ENCODE assay signal across 18 cellular contexts in genomic region chr10:132194726-132195125, GRCh38. TPM values are rescaled to one million over a fixed set of nuclear protein-coding genes. Genes with fewer than 3 reads are reported as not detected.
A peak's percentile ranks its signal among the peaks of the same experiment; 100 is the strongest.
DNase-seq lines count a peak whose midpoint lies in the region; ATAC-seq and TF ChIP-seq lines count a peak whose summit lies in the region.
"Had no signal": no experiment of that assay in that cellular context is flagged by ENCODE, and none has a peak within 500 bp of the region (broad histone marks: within the 10 kb centered on the region; RNA-seq: fewer than 3 reads in every experiment).

No MANE protein-coding gene starts in this region.

- H3K4me3 ChIP-seq in right cardiac atrium (ENCODE audit: low read length) (no peak overlapping the region), osteoblast (ENCODE audit: insufficient read depth, low read length) (no peak overlapping the region)
- H3K4me3 ChIP-seq: GM23248 had no signal

- ATAC-seq in right cardiac atrium (no peak), left cardiac atrium (no peak), GM19463 (IDR thresholded peaks at IDR 0.05; ENCODE audit: unreplicated experiment) (no peak)
- no peak for ATAC-seq in stimulated activated naive B cell treated with anti-CD40 and anti-IgM and Interleukin-4, amounts not matched to agents 10 μg/mL and 1 μg/mL and 100 μg/mL, for 72 hours (replicated peaks)
- ATAC-seq: HCT116 had no signal

- intact Hi-C loops in activated naive CD4-positive, alpha-beta T cell treated with anti-CD3 and anti-CD28 coated beads for 36 hours (cut with micrococcal nuclease): no loop called here
- intact Hi-C loops in right cardiac atrium (cut with DNase I) (no loop called here), left cardiac atrium (cut with DNase I) (no loop called here)

- WGBS in right cardiac atrium: 97% methylated on average over 15 of the region's 15 CpGs

- no peaks in the 10 kb centered on the region for H4K20me1 ChIP-seq in osteoblast (ENCODE audit: insufficient read depth, low read length)

- CTCF ChIA-PET in activated naive CD4-positive, alpha-beta T cell treated with anti-CD3 and anti-CD28 coated beads for 36 hours (lab: Charles Lee): no interaction called here

- no peaks in the 10 kb centered on the region for H3K4me1 ChIP-seq in right cardiac atrium (ENCODE audit: control insufficient read depth, insufficient read depth, low read length)
- H3K4me1 ChIP-seq in osteoblast (ENCODE audit: insufficient read depth, low read length): no peaks in the 10 kb centered on the region

- no peak for TF ChIP-seq CTCF in osteoblast (IDR thresholded peaks at IDR 0.05; ENCODE audit: extremely low read depth, low read depth, low read length)

- H3K27me3 Mint-ChIP-seq in activated naive CD4-positive, alpha-beta T cell treated with anti-CD3 and anti-CD28 coated beads for 36 hours (ENCODE audit: low read depth): peaks cover 3% of the 10 kb centered on the region
- H3K27me3 Mint-ChIP-seq in stimulated activated naive B cell treated with anti-CD40 and anti-IgM and Interleukin-4, amounts not matched to agents 10 μg/mL and 1 μg/mL and 100 μg/mL, for 72 hours: peaks cover 15 to 32% of the 10 kb centered on the region in 2 donors

- H3K4me3 Mint-ChIP-seq in activated naive CD4-positive, alpha-beta T cell treated with anti-CD3 and anti-CD28 coated beads for 36 hours: no peak overlapping the region
- H3K4me3 Mint-ChIP-seq in stimulated activated naive B cell treated with anti-CD40 and anti-IgM and Interleukin-4, amounts not matched to agents 10 μg/mL and 1 μg/mL and 100 μg/mL, for 72 hours: no peak overlapping the region
- H3K4me3 Mint-ChIP-seq: CD14-positive monocyte; CD8-positive, alpha-beta T cell had no signal

- no peaks in the 10 kb centered on the region for H3K4me1 Mint-ChIP-seq in activated naive CD4-positive, alpha-beta T cell treated with anti-CD3 and anti-CD28 coated beads for 36 hours (ENCODE audit: low read depth)
- H3K4me1 Mint-ChIP-seq in stimulated activated naive B cell treated with anti-CD40 and anti-IgM and Interleukin-4, amounts not matched to agents 10 μg/mL and 1 μg/mL and 100 μg/mL, for 72 hours: no peaks in the 10 kb centered on the region
- H3K4me1 Mint-ChIP-seq: CD14-positive monocyte had no signal

- no peak overlapping the region for H2AFZ ChIP-seq in osteoblast (ENCODE audit: low read length)
- H2AFZ ChIP-seq: GM23248 had no signal

- H3K27me3 ChIP-seq in right cardiac atrium (ENCODE audit: control insufficient read depth, insufficient read depth): no peaks in the 10 kb centered on the region
- no peaks in the 10 kb centered on the region for H3K27me3 ChIP-seq in osteoblast (ENCODE audit: insufficient read depth, low read length)

- H3K4me2 ChIP-seq in osteoblast (ENCODE audit: insufficient read depth, low read length): no peak overlapping the region

- no peaks in the 10 kb centered on the region for H3K36me3 ChIP-seq in osteoblast (ENCODE audit: insufficient read depth, low read length)

- H3K27ac ChIP-seq in right cardiac atrium (ENCODE audit: low read length) (no peak overlapping the region), osteoblast (ENCODE audit: low read depth, low read length) (no peak overlapping the region)
- H3K27ac ChIP-seq: 22Rv1, GM23248, HL-60 had no signal

- no peaks in the 10 kb centered on the region for H3K36me3 Mint-ChIP-seq in activated naive CD4-positive, alpha-beta T cell treated with anti-CD3 and anti-CD28 coated beads for 36 hours (ENCODE audit: low read depth)
- no peaks in the 10 kb centered on the region for H3K36me3 Mint-ChIP-seq in stimulated activated naive B cell treated with anti-CD40 and anti-IgM and Interleukin-4, amounts not matched to agents 10 μg/mL and 1 μg/mL and 100 μg/mL, for 72 hours
- H3K36me3 Mint-ChIP-seq: CD14-positive monocyte; CD8-positive, alpha-beta T cell had no signal

- DNase-seq in activated naive CD4-positive, alpha-beta T cell treated with anti-CD3 and anti-CD28 coated beads, Interleukin-2, amount 50 U/mL, for 16 hours: peak; percentile 2
- DNase-seq in activated naive CD4-positive, alpha-beta T cell treated with anti-CD3 and anti-CD28 coated beads for 36 hours: no peak
- DNase-seq in right cardiac atrium: peak in 2 of 3 donors; percentile 35 to 44
- no peak for DNase-seq in left cardiac atrium
- DNase-seq in osteoblast (ENCODE audit: insufficient read length, low spot score, missing footprints): peak; percentile 73
- no peak for DNase-seq in stimulated activated naive B cell treated with anti-CD40 and anti-IgM and Interleukin-4, amounts not matched to agents 10 μg/mL and 1 μg/mL and 100 μg/mL, for 72 hours
- DNase-seq in activated T-cell treated with anti-CD3 and anti-CD28 coated beads, Interleukin-2, amount 50 U/mL, for 1 hour: no peak
- DNase-seq: COR-L47, DMS153, DMS79 treated with DMSO at 0.1 percent for 48 hours, GDM1 had no signal

- H3K79me2 ChIP-seq in osteoblast (ENCODE audit: insufficient read depth, low read length): no peaks in the 10 kb centered on the region

- no peaks in the 10 kb centered on the region for H3K9me3 Mint-ChIP-seq in activated naive CD4-positive, alpha-beta T cell treated with anti-CD3 and anti-CD28 coated beads for 36 hours
- H3K9me3 Mint-ChIP-seq in stimulated activated naive B cell treated with anti-CD40 and anti-IgM and Interleukin-4, amounts not matched to agents 10 μg/mL and 1 μg/mL and 100 μg/mL, for 72 hours: peaks cover 0 to 2% of the 10 kb centered on the region in 2 donors
- H3K9me3 Mint-ChIP-seq: CD8-positive, alpha-beta T cell had no signal

- H3K9me3 ChIP-seq in right cardiac atrium (ENCODE audit: control insufficient read depth, low read length): no peaks in the 10 kb centered on the region
- H3K9me3 ChIP-seq in osteoblast (ENCODE audit: low read depth, low read length): no peaks in the 10 kb centered on the region

- no peak overlapping the region for H3K27ac Mint-ChIP-seq in activated naive CD4-positive, alpha-beta T cell treated with anti-CD3 and anti-CD28 coated beads for 36 hours
- no peak overlapping the region for H3K27ac Mint-ChIP-seq in stimulated activated naive B cell treated with anti-CD40 and anti-IgM and Interleukin-4, amounts not matched to agents 10 μg/mL and 1 μg/mL and 100 μg/mL, for 72 hours
- H3K27ac Mint-ChIP-seq: CD14-positive monocyte; CD8-positive, alpha-beta T cell had no signal

RNA-seq across cellular contexts. Expression of gene DPYSL4, which starts 8.0 kb away (rescaled TPM):
- total RNA-seq in activated naive CD4-positive, alpha-beta T cell treated with anti-CD3 and anti-CD28 coated beads for 36 hours: 10 to 100 TPM; 10.8 to 14.1 TPM
- 10 to 100 TPM in 1 of 4 donors, 1 to 10 TPM in 3; 1.9 to 13.8 (median 5.6) TPM for total RNA-seq in right cardiac atrium
- 11.0 TPM for polyA plus RNA-seq in right cardiac atrium
- total RNA-seq in left cardiac atrium: 1 to 10 TPM; 1.4 to 9.9 TPM
- 0.72 and 2.4 TPM in 2 replicates for total RNA-seq in osteoblast
- polyA plus RNA-seq: CD14-positive monocyte had no signal

Comparison
In these comparisons a context has a peak if more than half of its experiments do, and no peak if none do; other contexts are left out.
1. DNase-seq: peak in activated naive CD4-positive, alpha-beta T cell treated with anti-CD3 and anti-CD28 coated beads, Interleukin-2, amount 50 U/mL, for 16 hours (single experiment), right cardiac atrium (2 of 3) and osteoblast (single experiment); none in activated naive CD4-positive, alpha-beta T cell treated with anti-CD3 and anti-CD28 coated beads for 36 hours (single experiment), left cardiac atrium (single experiment), stimulated activated naive B cell treated with anti-CD40 and anti-IgM and Interleukin-4, amounts not matched to agents 10 μg/mL and 1 μg/mL and 100 μg/mL, for 72 hours (single experiment) and activated T-cell treated with anti-CD3 and anti-CD28 coated beads, Interleukin-2, amount 50 U/mL, for 1 hour (single experiment).